ENCODE assay signal across 25 cellular contexts in the genomic region with DNA sequence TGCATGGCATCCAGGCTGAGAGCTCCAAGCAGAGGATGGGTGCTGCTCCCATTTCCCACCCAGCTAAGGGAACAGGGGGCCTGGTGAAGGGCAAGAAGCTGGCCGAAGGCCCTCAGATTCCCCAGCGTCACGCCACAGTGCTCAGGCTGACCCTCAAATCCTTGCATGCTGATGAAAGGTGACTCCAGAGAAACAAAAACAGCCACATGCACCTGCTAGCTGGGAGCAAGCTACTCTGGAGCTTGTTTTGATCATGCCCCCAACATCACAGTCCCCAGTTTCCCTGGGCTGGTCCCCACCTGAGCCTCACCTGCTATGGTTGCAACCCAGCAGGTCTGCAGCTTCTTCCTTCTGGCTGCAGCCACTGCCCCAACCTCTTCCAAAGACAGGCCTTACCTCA.
"Had no signal": no experiment of that assay in that cellular context is flagged by ENCODE, and none has a peak within 500 bp of the region (broad histone marks: within the 10 kb centered on the region; RNA-seq: fewer than 3 reads in every experiment).

No MANE protein-coding gene starts in this region.

- H3K27ac ChIP-seq: SJSA1, SK-N-MC had no signal

- DNase-seq: IMR-90, Karpas-422, KG1, MG63, NCI-H1092, NCI-H1105 treated with DMSO at 0.1 percent for 48 hours, NCI-H1417 treated with DMSO at 0.1 percent for 48 hours, NCI-H146, NCI-H1694 treated with DMSO at 0.1 percent for 48 hours, NCI-H1930, NCI-H2081, NCI-H2107, NCI-H2227 treated with DMSO at 0.1 percent for 48 hours, NCI-H446, NCI-H510A, NCI-H524 treated with DMSO at 0.1 percent for 48 hours, NCI-H69, NCI-H774, Right ventricle myocardium superior, RPMI8226, SIG-M5 had no signal

- H3K27me3 ChIP-seq: MG63, SJSA1 had no signal

- FAIRE-seq: HepG2, RCC 7860 had no signal

- ATAC-seq: HepG2 had no signal

- H3K9me3 ChIP-seq: MG63, SJSA1 had no signal

- H3K4me3 ChIP-seq: MG63, SJSA1, SK-N-MC had no signal
